ENCODE assay signal across 20 cellular contexts in genomic region chr3:71308836-71309235, GRCh38.
DNase-seq lines count a peak whose midpoint lies in the region; ATAC-seq, FAIRE-seq and TF ChIP-seq lines count a peak whose summit lies in the region.
"Had no signal": no experiment of that assay in that cellular context is flagged by ENCODE, and none has a peak within 500 bp of the region (broad histone marks: within the 10 kb centered on the region; RNA-seq: fewer than 3 reads in every experiment).

No MANE protein-coding gene starts in this region.

- peak overlapping the region; percentile 31 for H3K27ac ChIP-seq in CD4-positive, alpha-beta T cell (ENCODE audit: low read depth, low read length)
- H3K27ac ChIP-seq: epithelial cell of prostate, neural progenitor cell, psoas muscle, tibial artery had no signal

- ATAC-seq in CD4-positive, alpha-beta T cell (ENCODE audit: poor library complexity), result no peak
- peak; percentile 25 for ATAC-seq in activated CD8-positive, alpha-beta T cell treated with anti-CD3 and anti-CD28 coated beads for 36 hours
- ATAC-seq in HG03025 (IDR thresholded peaks at IDR 0.05; ENCODE audit: low FRiP score, unreplicated experiment), result no peak
- ATAC-seq: psoas muscle; stimulated activated memory B cell treated with anti-CD40 and anti-IgM and Interleukin-4, amounts not matched to agents 10 μg/mL and 1 μg/mL and 100 μg/mL, for 72 hours had no signal

- H3K27me3 Mint-ChIP-seq in CD4-positive, alpha-beta T cell, result no peaks in the 10 kb centered on the region
- no peaks in the 10 kb centered on the region for H3K27me3 Mint-ChIP-seq in activated CD8-positive, alpha-beta T cell treated with anti-CD3 and anti-CD28 coated beads for 36 hours
- H3K27me3 Mint-ChIP-seq in mesothelial cell of epicardium (ENCODE audit: low read depth), result no peaks in the 10 kb centered on the region
- H3K27me3 Mint-ChIP-seq: stimulated activated memory B cell treated with anti-CD40 and anti-IgM and Interleukin-4, amounts not matched to agents 10 μg/mL and 1 μg/mL and 100 μg/mL, for 72 hours had no signal

- H3K4me3 Mint-ChIP-seq in CD4-positive, alpha-beta T cell, result peak overlapping the region; percentile 68
- H3K4me3 Mint-ChIP-seq in activated CD8-positive, alpha-beta T cell treated with anti-CD3 and anti-CD28 coated beads for 36 hours, result peak overlapping the region; percentile 74
- no peak overlapping the region for H3K4me3 Mint-ChIP-seq in mesothelial cell of epicardium
- H3K4me3 Mint-ChIP-seq: IgD-negative memory B cell; neural progenitor cell; stimulated activated memory B cell treated with anti-CD40 and anti-IgM and Interleukin-4, amounts not matched to agents 10 μg/mL and 1 μg/mL and 100 μg/mL, for 72 hours had no signal

- peak overlapping the region; percentile 93 for H3K27ac Mint-ChIP-seq in CD4-positive, alpha-beta T cell
- peak overlapping the region; percentile 90 for H3K27ac Mint-ChIP-seq in activated CD8-positive, alpha-beta T cell treated with anti-CD3 and anti-CD28 coated beads for 36 hours
- H3K27ac Mint-ChIP-seq in mesothelial cell of epicardium, result peak overlapping the region; percentile 17
- H3K27ac Mint-ChIP-seq: neural progenitor cell had no signal

- POLR2A ChIA-PET in CD4-positive, alpha-beta T cell (lab: Charles Lee), result interaction anchor here (0.7 to 1.5 kb wide), 3 partner anchors 136 to 248 kb away, joined by 3 to 5 read pairs (median 3); no protein-coding TSS in a partner anchor
- POLR2A ChIA-PET in activated CD8-positive, alpha-beta T cell treated with anti-CD3 and anti-CD28 coated beads for 36 hours (lab: Charles Lee), result interaction anchor here (1.0 to 2.8 kb wide), 10 partner anchors 10 to 247 kb away, joined by 3 to 12 read pairs (median 6); no protein-coding TSS in a partner anchor

- CTCF ChIA-PET in CD4-positive, alpha-beta T cell (lab: Charles Lee), result no interaction called here
- CTCF ChIA-PET in activated CD8-positive, alpha-beta T cell treated with anti-CD3 and anti-CD28 coated beads for 36 hours (lab: Charles Lee), result interaction anchor here (0.5 to 1.5 kb wide), 2 partner anchors 265 to 271 kb away, joined by 3 to 5 read pairs; no protein-coding TSS in a partner anchor

- TF ChIP-seq CTCF in CD4-positive, alpha-beta T cell (IDR thresholded peaks at IDR 0.05), result no peak
- TF ChIP-seq CTCF in D721Med (IDR thresholded peaks at IDR 0.05; ENCODE audit: insufficient read depth, missing control alignments) (no peak), mesothelial cell of epicardium (IDR thresholded peaks at IDR 0.05; ENCODE audit: unreplicated experiment) (no peak), GM10266 (IDR thresholded peaks at IDR 0.05; ENCODE audit: control insufficient read depth, insufficient read depth, low read depth, missing control alignments) (no peak)
- TF ChIP-seq CTCF in activated CD8-positive, alpha-beta T cell treated with anti-CD3 and anti-CD28 coated beads for 36 hours (IDR thresholded peaks at IDR 0.05), result no peak

- intact Hi-C loops in CD4-positive, alpha-beta T cell (cut with DNase I, micrococcal nuclease), result loop anchor here (2.0 to 5.0 kb wide), 3 partner anchors 64 to 273 kb away; partner anchors contain the start of gene FOXP1 (in 1 of the 2)
- intact Hi-C loops in activated CD8-positive, alpha-beta T cell treated with anti-CD3 and anti-CD28 coated beads for 36 hours (cut with micrococcal nuclease), result loop anchor here (5.0 to 10.0 kb wide), 3 partner anchors 48 to 176 kb away; no protein-coding TSS in a partner anchor
- intact Hi-C loops in posterior cingulate gyrus (cut with DNase I), result loop anchor here (2.0 to 10.0 kb wide), 3 partner anchors 244 to 304 kb away; partner anchors contain the start of gene FOXP1

- DNase-seq in CD4-positive, alpha-beta T cell, result no peak
- DNase-seq in D721Med (ENCODE audit: insufficient read length, low spot score), result no peak
- DNase-seq in activated CD8-positive, alpha-beta T cell treated with anti-CD3 and anti-CD28 coated beads for 36 hours, result no peak
- DNase-seq in mesothelial cell of epicardium (ENCODE audit: low spot score in 2 of 2, unreplicated experiment in 2 of 2), result no peak
- DNase-seq in ureter (ENCODE audit: low spot score), result no peak
- DNase-seq in GM10266 (ENCODE audit: extremely low spot score), result no peak
- DNase-seq in posterior cingulate gyrus, result no peak
- DNase-seq: cerebellar nuclear complex, DMS53, GOT3, left cardiac atrium, NCI-H526 treated with DMSO at 0.1 percent for 48 hours, psoas muscle, Right ventricle myocardium superior, tibial artery had no signal

- H3K27me3 ChIP-seq in CD4-positive, alpha-beta T cell (ENCODE audit: control insufficient read depth, insufficient read depth, low read length), result no peaks in the 10 kb centered on the region
- H3K27me3 ChIP-seq: neural progenitor cell, tibial artery had no signal

- peaks cover 87% of the 10 kb centered on the region for H3K4me1 Mint-ChIP-seq in CD4-positive, alpha-beta T cell (ENCODE audit: low read depth)
- H3K4me1 Mint-ChIP-seq in activated CD8-positive, alpha-beta T cell treated with anti-CD3 and anti-CD28 coated beads for 36 hours (ENCODE audit: low read depth), result peaks cover 55% of the 10 kb centered on the region
- peaks cover 59% of the 10 kb centered on the region for H3K4me1 Mint-ChIP-seq in mesothelial cell of epicardium

- no peaks in the 10 kb centered on the region for H3K9me3 ChIP-seq in CD4-positive, alpha-beta T cell (ENCODE audit: control insufficient read depth, low read length)
- H3K9me3 ChIP-seq: psoas muscle, tibial artery had no signal

- H3K9me3 Mint-ChIP-seq in CD4-positive, alpha-beta T cell, result no peaks in the 10 kb centered on the region
- no peaks in the 10 kb centered on the region for H3K9me3 Mint-ChIP-seq in activated CD8-positive, alpha-beta T cell treated with anti-CD3 and anti-CD28 coated beads for 36 hours
- no peaks in the 10 kb centered on the region for H3K9me3 Mint-ChIP-seq in mesothelial cell of epicardium
- H3K9me3 Mint-ChIP-seq: neural progenitor cell; stimulated activated memory B cell treated with anti-CD40 and anti-IgM and Interleukin-4, amounts not matched to agents 10 μg/mL and 1 μg/mL and 100 μg/mL, for 72 hours had no signal

- peaks cover 37% of the 10 kb centered on the region for H3K36me3 Mint-ChIP-seq in CD4-positive, alpha-beta T cell (ENCODE audit: low read depth)
- H3K36me3 Mint-ChIP-seq in activated CD8-positive, alpha-beta T cell treated with anti-CD3 and anti-CD28 coated beads for 36 hours (ENCODE audit: low read depth), result peaks cover 26% of the 10 kb centered on the region
- H3K36me3 Mint-ChIP-seq in mesothelial cell of epicardium, result peaks cover 3% of the 10 kb centered on the region
- H3K36me3 Mint-ChIP-seq: neural progenitor cell had no signal

- peak; percentile 21 for FAIRE-seq in D721Med (lab: Jason Lieb, UNC)

Comparison
In these comparisons a context has a peak if more than half of its experiments do, and no peak if none do; other contexts are left out.
1. H3K27ac Mint-ChIP-seq: peak in every context shown above with its lines; median percentile 93 in CD4-positive, alpha-beta T cell; 90 in activated CD8-positive, alpha-beta T cell treated with anti-CD3 and anti-CD28 coated beads for 36 hours; 17 in mesothelial cell of epicardium.